ENCODE assay signal across 19 cellular contexts in the genomic region with DNA sequence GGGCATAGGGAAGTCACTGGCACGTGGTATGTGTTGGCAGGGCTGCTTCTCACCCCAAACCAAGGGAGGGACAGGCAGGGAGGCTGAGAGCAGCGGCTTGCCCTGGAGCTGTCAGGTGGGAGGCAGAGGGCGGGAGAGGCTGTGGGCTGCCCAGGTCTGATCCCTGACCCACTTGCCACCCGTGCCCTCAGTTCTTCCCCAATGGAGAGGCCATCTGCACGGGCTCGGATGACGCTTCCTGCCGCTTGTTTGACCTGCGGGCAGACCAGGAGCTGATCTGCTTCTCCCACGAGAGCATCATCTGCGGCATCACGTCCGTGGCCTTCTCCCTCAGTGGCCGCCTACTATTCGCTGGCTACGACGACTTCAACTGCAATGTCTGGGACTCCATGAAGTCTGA.
"Had no signal": no experiment of that assay in that cellular context is flagged by ENCODE, and none has a peak within 500 bp of the region (broad histone marks: within the 10 kb centered on the region; RNA-seq: fewer than 3 reads in every experiment).

No MANE protein-coding gene starts in this region.

- H3K9me3 ChIP-seq: heart left ventricle, pancreas, stomach, thoracic aorta had no signal

- ATAC-seq: heart left ventricle; naive thymus-derived CD4-positive, alpha-beta T cell; pancreas; sciatic nerve had no signal

- H3K27ac ChIP-seq: dorsolateral prefrontal cortex, heart left ventricle, pancreas, stomach, thoracic aorta had no signal

- H3K27me3 Mint-ChIP-seq: naive thymus-derived CD4-positive, alpha-beta T cell; progenitor cell of endocrine pancreas had no signal

- H3K27me3 ChIP-seq: dorsolateral prefrontal cortex, heart left ventricle, pancreas, stomach had no signal

- H3K27ac Mint-ChIP-seq: progenitor cell of endocrine pancreas had no signal

- DNase-seq: cortex of kidney; dorsolateral prefrontal cortex; effector CD8-positive, alpha-beta T cell; heart left ventricle; hippocampal formation; kidney glomerular epithelial cell; mammary epithelial cell; naive thymus-derived CD4-positive, alpha-beta T cell; nephron progenitor cell; pancreas; stimulated activated CD4-positive, alpha-beta T cell treated with anti-CD3 and anti-CD28 coated beads, Interleukin-12 subunit alpha, Interleukin-12 subunit beta, amount 100 ng/mL, for 4 hours; stimulated activated naive CD4-positive, alpha-beta T cell; stomach; substantia nigra; trophoblast cell had no signal

- H3K4me1 ChIP-seq: pancreas had no signal

- H3K4me3 ChIP-seq: dorsolateral prefrontal cortex, heart left ventricle, pancreas, stomach, thoracic aorta had no signal

- H3K36me3 ChIP-seq: pancreas had no signal

- H3K4me3 Mint-ChIP-seq: naive thymus-derived CD4-positive, alpha-beta T cell; nephron progenitor cell had no signal

- FAIRE-seq: frontal cortex, pancreas had no signal
